Comparison of ENCODE assay signal across 20 cellular contexts in the genomic region with DNA sequence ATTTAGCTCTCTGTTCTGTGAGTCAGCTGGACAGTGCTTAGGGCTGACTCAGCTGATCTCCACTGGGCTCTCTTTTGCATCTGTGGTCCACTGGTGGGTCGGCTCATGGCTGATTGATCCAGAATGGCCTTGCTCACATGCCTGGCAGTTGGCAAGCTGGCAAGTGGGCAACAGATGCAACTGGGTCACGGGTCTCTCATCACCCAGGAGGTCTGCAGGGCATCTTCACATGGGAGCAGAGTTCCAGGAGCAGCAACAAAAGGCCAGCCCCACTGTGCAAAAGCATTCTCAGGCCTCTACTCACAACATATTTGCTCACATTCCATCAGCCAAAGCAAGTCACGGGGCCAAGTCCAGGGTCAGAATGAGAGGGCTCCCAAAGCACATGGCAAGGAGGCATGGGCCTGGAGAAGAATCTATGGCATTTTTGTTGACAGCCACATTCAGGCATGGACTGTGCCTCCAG.
DNase-seq lines count a peak whose midpoint lies in the region; ATAC-seq and TF ChIP-seq lines count a peak whose summit lies in the region.
"Had no signal": no experiment of that assay in that cellular context is flagged by ENCODE, and none has a peak within 500 bp of the region (broad histone marks: within the 10 kb centered on the region; RNA-seq: fewer than 3 reads in every experiment).

No MANE protein-coding gene starts in this region.

- H3K36me3 Mint-ChIP-seq in activated T-cell treated with anti-CD3 and anti-CD28 coated beads, Interleukin-2, amount 50 U/mL, for 72 hours (ENCODE audit: insufficient read depth in 2 of 2): peaks cover 0 to 3% of the 10 kb centered on the region in 2 donors
- H3K36me3 Mint-ChIP-seq: T-cell had no signal

- no peak overlapping the region for H2AFZ ChIP-seq in trophoblast cell (ENCODE audit: insufficient read depth, low read length, poor library complexity)

- no peak overlapping the region for H3K4me3 ChIP-seq in AG10803 (ENCODE audit: low read length)
- H3K4me3 ChIP-seq in fibroblast of villous mesenchyme (ENCODE audit: low read depth, low read length): no peak overlapping the region
- H3K4me3 ChIP-seq in trophoblast cell (ENCODE audit: low read depth, low read length): no peak overlapping the region
- H3K4me3 ChIP-seq: colonic mucosa had no signal

- H3K27me3 ChIP-seq in trophoblast cell (ENCODE audit: insufficient read depth, low read length): no peaks in the 10 kb centered on the region
- H3K27me3 ChIP-seq: colonic mucosa had no signal

- peaks cover 11% of the 10 kb centered on the region for H3K27me3 Mint-ChIP-seq in activated T-cell treated with anti-CD3 and anti-CD28 coated beads, Interleukin-2, amount 50 U/mL, for 72 hours (ENCODE audit: low read depth)

- no peaks in the 10 kb centered on the region for H3K4me1 ChIP-seq in trophoblast cell (ENCODE audit: control insufficient read depth in 1 of 2, insufficient read depth in 2 of 2, low read length in 2 of 2)
- H3K4me1 ChIP-seq: colonic mucosa, foreskin keratinocyte had no signal

- H3K4me3 Mint-ChIP-seq in activated T-cell treated with anti-CD3 and anti-CD28 coated beads, Interleukin-2, amount 50 U/mL, for 72 hours: no peak overlapping the region
- H3K4me3 Mint-ChIP-seq: activated naive CD4-positive, alpha-beta T cell treated with anti-CD3 and anti-CD28 coated beads for 36 hours; nephron progenitor cell; T-cell had no signal

- ATAC-seq in activated T-cell treated with anti-CD3 and anti-CD28 coated beads, Interleukin-2, amount 50 U/mL, for 72 hours (replicated peaks in 1 of 2): no peak
- ATAC-seq: foreskin keratinocyte, Right ventricle myocardium inferior, T-cell had no signal

- H4K12ac ChIP-seq in trophoblast cell (ENCODE audit: low read depth, low read length): no peak overlapping the region

- no peaks in the 10 kb centered on the region for H3K9me3 Mint-ChIP-seq in activated T-cell treated with anti-CD3 and anti-CD28 coated beads, Interleukin-2, amount 50 U/mL, for 72 hours
- H3K9me3 Mint-ChIP-seq: activated naive CD4-positive, alpha-beta T cell treated with anti-CD3 and anti-CD28 coated beads for 36 hours; T-cell had no signal

- H3K14ac ChIP-seq in trophoblast cell (ENCODE audit: low read length): no peak overlapping the region

- H3K4me1 Mint-ChIP-seq in activated T-cell treated with anti-CD3 and anti-CD28 coated beads, Interleukin-2, amount 50 U/mL, for 72 hours (ENCODE audit: low read depth): peaks cover 9% of the 10 kb centered on the region
- H3K4me1 Mint-ChIP-seq: T-cell had no signal

- H3K4ac ChIP-seq in trophoblast cell (ENCODE audit: low read depth, low read length): no peak overlapping the region

- DNase-seq in AG10803 (ENCODE audit: low read depth): peak; percentile 90
- DNase-seq in RPMI7951 (ENCODE audit: low read depth): peak; percentile 54
- peak; percentile 39 for DNase-seq in fibroblast of villous mesenchyme (ENCODE audit: low read depth)
- peak; percentile 70 to 83 for DNase-seq in trophoblast cell
- no peak for DNase-seq in HK-2 (ENCODE audit: unreplicated experiment)
- DNase-seq in OCI-M2 (lab: John Stamatoyannopoulos, UW; ENCODE audit: unreplicated experiment): no peak
- no peak for DNase-seq in stimulated activated CD4-positive, alpha-beta T cell treated with anti-CD3 and anti-CD28 coated beads, Interleukin-4, amount 100 ng/mL, for 24 hours
- DNase-seq in activated T-cell treated with anti-CD3 and anti-CD28 coated beads, Interleukin-2, amount 50 U/mL, for 72 hours: no peak
- DNase-seq: activated CD4-positive, alpha-beta T cell treated with anti-CD3 and anti-CD28 coated beads, Interleukin-2, amount 50 U/mL, for 1 hour; activated naive CD4-positive, alpha-beta T cell treated with anti-CD3 and anti-CD28 coated beads for 36 hours; colonic mucosa; foreskin keratinocyte; mesendoderm; NCI-H1105 treated with DMSO at 0.1 percent for 48 hours; NCI-H2171; NCI-H526 treated with DMSO at 0.1 percent for 48 hours; nephron progenitor cell; T-cell had no signal

- H2BK12ac ChIP-seq in trophoblast cell (ENCODE audit: low read length): no peak overlapping the region

- peaks cover 2% of the 10 kb centered on the region for H3K9me3 ChIP-seq in trophoblast cell (ENCODE audit: insufficient read depth, low read depth, low read length)
- H3K9me3 ChIP-seq: colonic mucosa had no signal

- no peak overlapping the region for H2BK5ac ChIP-seq in trophoblast cell (ENCODE audit: low read depth, low read length, poor library complexity)

- no peak overlapping the region for H3K27ac Mint-ChIP-seq in activated T-cell treated with anti-CD3 and anti-CD28 coated beads, Interleukin-2, amount 50 U/mL, for 72 hours
- H3K27ac Mint-ChIP-seq: activated naive CD4-positive, alpha-beta T cell treated with anti-CD3 and anti-CD28 coated beads for 36 hours; nephron progenitor cell; T-cell had no signal

- H3K9ac ChIP-seq in trophoblast cell (ENCODE audit: low read length): no peak overlapping the region
- H3K9ac ChIP-seq: KMS-11 had no signal

- no CpG with 5 or more reads among the region's 3 CpGs for WGBS in trophoblast cell (ENCODE audit: extremely low coverage, insufficient coverage, insufficient read length)

- H3K36me3 ChIP-seq in trophoblast cell (ENCODE audit: control insufficient read depth in 1 of 2, insufficient read depth in 2 of 2, low read length in 2 of 2): no peaks in the 10 kb centered on the region
- H3K36me3 ChIP-seq: colonic mucosa had no signal

- H3K18ac ChIP-seq in trophoblast cell (ENCODE audit: low read length): no peak overlapping the region

- no peaks in the 10 kb centered on the region for H3K79me2 ChIP-seq in trophoblast cell (ENCODE audit: control insufficient read depth, insufficient read depth, low read length, poor library complexity)

- H3K23ac ChIP-seq in trophoblast cell (ENCODE audit: low read length): no peak overlapping the region

- H4K8ac ChIP-seq in trophoblast cell (ENCODE audit: low read depth, low read length): no peak overlapping the region

- H3K4me2 ChIP-seq in trophoblast cell (ENCODE audit: low read length): no peak overlapping the region
- H3K4me2 ChIP-seq: KMS-11 had no signal

- H2AK5ac ChIP-seq in trophoblast cell (ENCODE audit: low read length): no peak overlapping the region

- H4K91ac ChIP-seq in trophoblast cell (ENCODE audit: low read depth, low read length): no peak overlapping the region

- TF ChIP-seq CTCF in AG10803 (conservative IDR thresholded peaks at IDR 0.05; ENCODE audit: low read length): no peak
- TF ChIP-seq CTCF in fibroblast of villous mesenchyme (IDR thresholded peaks at IDR 0.05; ENCODE audit: insufficient read depth, low read depth, low read length): no peak

- no peaks in the 10 kb centered on the region for H3K79me1 ChIP-seq in trophoblast cell (ENCODE audit: low read length)

- no peak overlapping the region for H3K27ac ChIP-seq in trophoblast cell (ENCODE audit: low read depth, low read length)
- H3K27ac ChIP-seq: colonic mucosa, foreskin keratinocyte, KMS-11 had no signal

- no peak overlapping the region for H2BK120ac ChIP-seq in trophoblast cell (ENCODE audit: insufficient read depth, low read length, poor library complexity)

Comparison
In these comparisons a context has a peak if more than half of its experiments do, and no peak if none do; other contexts are left out.
1. DNase-seq: peak in AG10803 (single experiment), RPMI7951 (single experiment), fibroblast of villous mesenchyme (single experiment) and trophoblast cell (2 of 2); none in HK-2 (single experiment), OCI-M2 (single experiment), stimulated activated CD4-positive, alpha-beta T cell treated with anti-CD3 and anti-CD28 coated beads, Interleukin-4, amount 100 ng/mL, for 24 hours (single experiment) and activated T-cell treated with anti-CD3 and anti-CD28 coated beads, Interleukin-2, amount 50 U/mL, for 72 hours (0 of 2).